20 cellular contexts compared by ENCODE assay signal in the genomic region with DNA sequence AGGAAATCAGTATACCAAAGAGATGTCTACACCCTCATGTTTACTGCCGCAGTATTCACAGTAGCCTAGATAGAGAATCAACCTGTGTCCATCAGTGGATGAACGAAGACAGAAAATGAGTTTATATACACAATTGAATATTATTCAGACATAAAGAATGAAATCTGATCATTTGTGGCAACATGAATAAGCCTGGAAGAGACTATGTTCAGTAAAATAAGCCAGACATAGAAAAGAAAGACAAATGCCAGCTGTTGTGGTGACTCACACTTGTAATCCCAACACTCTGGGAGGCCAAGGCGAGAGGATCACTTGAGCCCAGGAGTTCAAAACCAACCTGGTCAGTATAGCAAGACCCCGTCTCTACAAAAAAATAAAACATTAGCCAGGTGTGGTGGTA. TPM values are rescaled to one million over a fixed set of nuclear protein-coding genes. Genes with fewer than 3 reads are reported as not detected.
DNase-seq lines count a peak whose midpoint lies in the region; ATAC-seq, FAIRE-seq and TF ChIP-seq lines count a peak whose summit lies in the region.
"Had no signal": no experiment of that assay in that cellular context is flagged by ENCODE, and none has a peak within 500 bp of the region (broad histone marks: within the 10 kb centered on the region; RNA-seq: fewer than 3 reads in every experiment).

No MANE protein-coding gene starts in this region.

- H3K9me3 Mint-ChIP-seq in astrocyte (ENCODE audit: unreplicated experiment) (no peaks in the 10 kb centered on the region), endodermal cell (no peaks in the 10 kb centered on the region)
- no peaks in the 10 kb centered on the region for H3K9me3 Mint-ChIP-seq in activated T-cell treated with anti-CD3 and anti-CD28 coated beads, Interleukin-2, amount 50 U/mL, for 24 hours
- H3K9me3 Mint-ChIP-seq: CD4-positive, alpha-beta memory T cell; GM23338 had no signal

- H3K4me1 ChIP-seq in astrocyte (ENCODE audit: insufficient read depth, low read length) (no peaks in the 10 kb centered on the region), endodermal cell (ENCODE audit: control insufficient read depth, insufficient read depth, low read length) (no peaks in the 10 kb centered on the region)

- DNase-seq in AG04450 (ENCODE audit: low read depth, low spot score) (no peak), HCEC 1CT (peak; percentile 88), astrocyte (ENCODE audit: low read depth) (peak; percentile 26), fibroblast of the aortic adventitia (ENCODE audit: low read depth) (peak; percentile 36), endodermal cell (no peak), NCI-H1436 (lab: John Stamatoyannopoulos, UW) (no peak)
- DNase-seq in activated T-cell treated with anti-CD3 and anti-CD28 coated beads, Interleukin-2, amount 50 U/mL, for 24 hours = no peak
- DNase-seq: CD4-positive, alpha-beta memory T cell; DMS153; NCI-H1417; NCI-H187 treated with DMSO at 0.1 percent for 48 hours; NCI-H226; NCI-H524 treated with DMSO at 0.1 percent for 48 hours; PC-3; SIG-M5 had no signal

- CTCF ChIA-PET in AG04450 (lab: Charles Lee) = interaction anchor here (1.2 to 1.5 kb wide), 2 partner anchors 15 to 85 kb away, joined by 3 to 4 read pairs; a partner anchor contains a TSS

- POLR2A ChIA-PET in AG04450 (lab: Yijun Ruan, JAX) = no interaction called here

- peaks cover 11% of the 10 kb centered on the region for H4K20me1 ChIP-seq in astrocyte (ENCODE audit: insufficient read depth, low read length)

- H3K27ac Mint-ChIP-seq in astrocyte (ENCODE audit: unreplicated experiment) = no peak overlapping the region
- no peak overlapping the region for H3K27ac Mint-ChIP-seq in activated T-cell treated with anti-CD3 and anti-CD28 coated beads, Interleukin-2, amount 50 U/mL, for 24 hours
- no peak overlapping the region for H3K27ac Mint-ChIP-seq in endodermal cell
- H3K27ac Mint-ChIP-seq: GM23338 had no signal

- H3K36me3 Mint-ChIP-seq in astrocyte (ENCODE audit: low read depth, unreplicated experiment) (peaks cover 29% of the 10 kb centered on the region), endodermal cell (ENCODE audit: low read depth) (peaks cover 63% of the 10 kb centered on the region)
- H3K36me3 Mint-ChIP-seq in activated T-cell treated with anti-CD3 and anti-CD28 coated beads, Interleukin-2, amount 50 U/mL, for 24 hours (ENCODE audit: low read depth) = peaks cover 69% of the 10 kb centered on the region

- no peaks in the 10 kb centered on the region for H3K79me2 ChIP-seq in astrocyte (ENCODE audit: insufficient read depth, low read length)

- no peak overlapping the region for H2AFZ ChIP-seq in astrocyte (ENCODE audit: low read depth, low read length)
- H2AFZ ChIP-seq: GM23338 had no signal

- WGBS in endodermal cell (ENCODE audit: insufficient coverage in 1 of 2, insufficient read length in 1 of 2), 2 experiments = 97 to 98% methylated on average over 3 to 4 of the region's 4 CpGs

- no peak for FAIRE-seq in astrocyte (lab: Jason Lieb, UNC)
- FAIRE-seq: K562 had no signal

- H3K36me3 ChIP-seq in astrocyte (ENCODE audit: insufficient read depth, low read length) (peaks cover 6% of the 10 kb centered on the region), endodermal cell (ENCODE audit: control insufficient read depth, insufficient read depth, low read length) (peaks cover 67% of the 10 kb centered on the region)

- H3K27me3 ChIP-seq in AG04450 (ENCODE audit: control insufficient read depth, insufficient read depth, low read length) (no peaks in the 10 kb centered on the region), astrocyte (ENCODE audit: insufficient read depth, low read length) (no peaks in the 10 kb centered on the region), endodermal cell (ENCODE audit: control insufficient read depth, insufficient read depth, low read length, poor library complexity, severe bottlenecking) (no peaks in the 10 kb centered on the region)

- H3K27me3 Mint-ChIP-seq in astrocyte (ENCODE audit: low read depth, unreplicated experiment) (no peaks in the 10 kb centered on the region), endodermal cell (ENCODE audit: insufficient read depth) (no peaks in the 10 kb centered on the region)
- H3K27me3 Mint-ChIP-seq in activated T-cell treated with anti-CD3 and anti-CD28 coated beads, Interleukin-2, amount 50 U/mL, for 24 hours = no peaks in the 10 kb centered on the region
- H3K27me3 Mint-ChIP-seq: CD4-positive, alpha-beta memory T cell had no signal

- no peak overlapping the region for H3K4me2 ChIP-seq in astrocyte (ENCODE audit: low read length)
- H3K4me2 ChIP-seq: GM23338 had no signal

- H3K9me3 ChIP-seq in AG04450 (ENCODE audit: control insufficient read depth, insufficient read depth, low read length) = no peaks in the 10 kb centered on the region
- H3K9me3 ChIP-seq in astrocyte (ENCODE audit: insufficient read depth, low read depth, low read length) = no peaks in the 10 kb centered on the region
- no peaks in the 10 kb centered on the region for H3K9me3 ChIP-seq in endodermal cell (ENCODE audit: control insufficient read depth, low read length)

- H3K4me1 Mint-ChIP-seq in astrocyte (ENCODE audit: low read depth, unreplicated experiment) = peaks cover 2% of the 10 kb centered on the region
- H3K4me1 Mint-ChIP-seq in activated T-cell treated with anti-CD3 and anti-CD28 coated beads, Interleukin-2, amount 50 U/mL, for 24 hours (ENCODE audit: low read depth) = no peaks in the 10 kb centered on the region
- H3K4me1 Mint-ChIP-seq in endodermal cell = no peaks in the 10 kb centered on the region

- H3K4me3 Mint-ChIP-seq in astrocyte (ENCODE audit: unreplicated experiment) (no peak overlapping the region), endodermal cell (no peak overlapping the region)
- H3K4me3 Mint-ChIP-seq in activated T-cell treated with anti-CD3 and anti-CD28 coated beads, Interleukin-2, amount 50 U/mL, for 24 hours = no peak overlapping the region
- H3K4me3 Mint-ChIP-seq: CD4-positive, alpha-beta memory T cell; GM23338 had no signal

- TF ChIP-seq CTCF in AG04450 (IDR thresholded peaks at IDR 0.05; ENCODE audit: low read depth, low read length) (no peak), astrocyte (IDR thresholded peaks at IDR 0.05; ENCODE audit: insufficient read depth, low read depth, low read length) (no peak), fibroblast of the aortic adventitia (IDR thresholded peaks at IDR 0.05; ENCODE audit: insufficient read depth, low read length) (no peak), endodermal cell (conservative IDR thresholded peaks at IDR 0.05) (no peak)

- peak overlapping the region; percentile 47 for H3K27ac ChIP-seq in AG04450 (ENCODE audit: low read depth, low read length)
- H3K27ac ChIP-seq in astrocyte (ENCODE audit: low read depth, low read length) = no peak overlapping the region
- no peak overlapping the region for H3K27ac ChIP-seq in endodermal cell (ENCODE audit: low read depth, low read length)
- H3K27ac ChIP-seq: RWPE1 had no signal

- H3K9ac ChIP-seq in astrocyte (ENCODE audit: low read length) (no peak overlapping the region), endodermal cell (ENCODE audit: extremely low read depth, low read length, poor library complexity, severe bottlenecking) (no peak overlapping the region)

- no peak overlapping the region for H3K4me3 ChIP-seq in AG04450 (ENCODE audit: low read depth, low read length)
- H3K4me3 ChIP-seq in astrocyte (ENCODE audit: insufficient read depth, low read depth, low read length) = no peak overlapping the region
- no peak overlapping the region for H3K4me3 ChIP-seq in fibroblast of the aortic adventitia (ENCODE audit: low read depth, low read length)
- H3K4me3 ChIP-seq in endodermal cell (ENCODE audit: low read length) = no peak overlapping the region
- H3K4me3 ChIP-seq: GM23338, K562 had no signal

- ATAC-seq in HG02759 (IDR thresholded peaks at IDR 0.05; ENCODE audit: unreplicated experiment) = no peak
- ATAC-seq: GM23338, HCT116, K562, PC-3 had no signal

RNA-seq across cellular contexts. Expression of a gene that starts 16.1 kb away (rescaled TPM):
- polyA plus RNA-seq in AG04450 (2011; rRNA removed) = 25.2 and 29.3 TPM in 2 replicates
- polyA minus RNA-seq in AG04450 (2011; rRNA and poly(A)+ RNA removed) = 5.9 and 7.2 TPM in 2 replicates
- total RNA-seq in astrocyte (42.2 and 43.6 TPM in 2 replicates), fibroblast of the aortic adventitia (ENCODE audit: low replicate concordance) (15.4 and 48.3 TPM in 2 replicates), endodermal cell (10 to 100 TPM; 38.6 to 40.7 TPM)
- polyA plus RNA-seq in endodermal cell (2013, experiment 1 of 2) = 36.4 TPM
- 33.5 TPM for polyA plus RNA-seq in endodermal cell (2013, experiment 2 of 2)

RNA-seq across cellular contexts. Expression of a gene that starts 24.6 kb away (rescaled TPM):
- polyA plus RNA-seq in AG04450 (2011; rRNA removed) = 14.0 and 15.0 TPM in 2 replicates
- polyA minus RNA-seq in AG04450 (2011; rRNA and poly(A)+ RNA removed) = 26.1 and 38.9 TPM in 2 replicates
- total RNA-seq in astrocyte = 23.7 and 27.2 TPM in 2 replicates
- total RNA-seq in fibroblast of the aortic adventitia (ENCODE audit: low replicate concordance) = 22.0 and 28.2 TPM in 2 replicates
- 10 to 100 TPM; 32.4 to 41.0 TPM for total RNA-seq in endodermal cell
- polyA plus RNA-seq in endodermal cell (2013, experiment 1 of 2) = 20.9 TPM
- polyA plus RNA-seq in endodermal cell (2013, experiment 2 of 2) = 19.6 TPM

RNA-seq across cellular contexts. Expression of a gene that starts 24.9 kb away (rescaled TPM):
- 0.89 and 1.6 TPM in 2 replicates for polyA plus RNA-seq in AG04450 (2011; rRNA removed)
- 0.78 and 1.7 TPM in 2 replicates for polyA minus RNA-seq in AG04450 (2011; rRNA and poly(A)+ RNA removed)
- total RNA-seq in astrocyte (2.7 and 2.9 TPM in 2 replicates), fibroblast of the aortic adventitia (ENCODE audit: low replicate concordance) (1.4 TPM in 1 of 2 replicates, not detected in the other), endodermal cell (under 1 TPM; 0.35 to 0.64 TPM)
- 0.82 TPM for polyA plus RNA-seq in endodermal cell (2013, experiment 1 of 2)
- 1.2 TPM for polyA plus RNA-seq in endodermal cell (2013, experiment 2 of 2)
- total RNA-seq: K562 had no signal

RNA-seq across cellular contexts. Expression of a gene that starts 57.5 kb away (rescaled TPM):
- polyA plus RNA-seq in AG04450 (2011; rRNA removed) = 3.1 and 4.2 TPM in 2 replicates
- 5.2 and 5.8 TPM in 2 replicates for polyA minus RNA-seq in AG04450 (2011; rRNA and poly(A)+ RNA removed)
- 12.2 and 14.6 TPM in 2 replicates for total RNA-seq in astrocyte
- total RNA-seq in fibroblast of the aortic adventitia (ENCODE audit: low replicate concordance) = 8.3 and 14.1 TPM in 2 replicates
- 10 to 100 TPM; 17.2 to 21.6 TPM for total RNA-seq in endodermal cell
- polyA plus RNA-seq in endodermal cell (2013, experiment 1 of 2) = 8.5 TPM
- 8.2 TPM for polyA plus RNA-seq in endodermal cell (2013, experiment 2 of 2)

Comparison
In these comparisons a context has a peak if more than half of its experiments do, and no peak if none do; other contexts are left out.
1. DNase-seq: peak in HCEC 1CT (single experiment), astrocyte (single experiment) and fibroblast of the aortic adventitia (single experiment); none in AG04450 (single experiment), activated T-cell treated with anti-CD3 and anti-CD28 coated beads, Interleukin-2, amount 50 U/mL, for 24 hours (single experiment), endodermal cell (single experiment) and NCI-H1436 (single experiment).